Comparison of ENCODE assay signal across 2 cellular contexts in the genomic region with DNA sequence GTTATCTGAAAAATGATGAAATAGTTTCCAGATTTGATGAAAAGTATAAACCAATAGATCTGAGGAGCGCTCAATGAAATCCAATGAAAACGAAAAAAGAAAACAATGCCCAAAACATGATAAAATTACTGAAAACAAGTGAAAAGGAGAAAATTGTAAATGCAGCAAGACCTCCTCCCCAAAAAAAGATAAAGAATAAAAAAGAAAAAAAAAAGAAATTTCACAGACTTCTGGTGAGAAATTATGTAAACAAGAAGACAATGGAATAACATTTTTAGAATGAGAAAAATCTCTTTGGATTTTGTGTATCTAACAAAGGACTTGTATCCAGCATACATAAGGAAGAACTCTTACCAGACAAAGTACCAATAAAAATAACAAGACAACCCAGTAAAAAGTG.
TF ChIP-seq lines count a peak whose summit lies in the region.

No MANE protein-coding gene starts in this region.

TF ChIP-seq in HEK293, 187 proteins besides CTCF, POLR2A, EP300 and RAD21 (continued from another document):
- TF ChIP-seq, protein P1, sequence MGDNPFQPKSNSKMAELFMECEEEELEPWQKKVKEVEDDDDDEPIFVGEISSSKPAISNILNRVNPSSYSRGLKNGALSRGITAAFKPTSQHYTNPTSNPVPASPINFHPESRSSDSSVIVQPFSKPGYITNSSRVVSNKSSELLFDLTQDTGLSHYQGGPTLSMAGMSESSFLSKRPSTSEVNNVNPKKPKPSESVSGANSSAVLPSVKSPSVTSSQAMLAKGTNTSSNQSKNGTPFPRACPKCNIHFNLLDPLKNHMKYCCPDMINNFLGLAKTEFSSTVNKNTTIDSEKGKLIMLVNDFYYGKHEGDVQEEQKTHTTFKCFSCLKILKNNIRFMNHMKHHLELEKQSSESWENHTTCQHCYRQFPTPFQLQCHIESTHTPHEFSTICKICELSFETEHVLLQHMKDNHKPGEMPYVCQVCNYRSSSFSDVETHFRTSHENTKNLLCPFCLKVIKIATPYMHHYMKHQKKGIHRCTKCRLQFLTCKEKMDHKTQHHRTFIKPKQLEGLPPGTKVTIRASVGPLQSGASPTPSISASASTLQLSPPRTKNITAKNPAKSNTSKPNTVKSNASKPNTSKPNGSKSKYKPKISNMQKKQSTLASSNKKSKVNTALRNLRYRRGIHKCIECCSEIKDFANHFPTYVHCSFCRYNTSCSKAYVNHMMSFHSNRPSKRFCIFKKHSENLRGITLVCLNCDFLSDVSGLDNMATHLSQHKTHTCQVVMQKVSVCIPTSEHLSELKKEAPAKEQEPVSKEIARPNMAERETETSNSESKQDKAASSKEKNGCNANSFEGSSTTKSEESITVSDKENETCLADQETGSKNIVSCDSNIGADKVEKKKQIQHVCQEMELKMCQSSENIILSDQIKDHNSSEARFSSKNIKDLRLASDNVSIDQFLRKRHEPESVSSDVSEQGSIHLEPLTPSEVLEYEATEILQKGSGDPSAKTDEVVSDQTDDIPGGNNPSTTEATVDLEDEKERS (tag by site-specific recombination; IDR thresholded peaks at IDR 0.05) = peak; percentile 63; the same call in 1 of the 2 replicates
- 0 out of 2 replicates have a peak, but pooled peaks have one; percentile 45 for TF ChIP-seq ZNF558 (tag by site-specific recombination; IDR thresholded peaks at IDR 0.05)
- peak; percentile 34 for TF ChIP-seq SETDB1 (IDR thresholded peaks at IDR 0.05; ENCODE audit: insufficient read length, low read length)

TF ChIP-seq in K562, 482 proteins besides CTCF, POLR2A, EP300 and RAD21:
- TF ChIP-seq, protein P2, sequence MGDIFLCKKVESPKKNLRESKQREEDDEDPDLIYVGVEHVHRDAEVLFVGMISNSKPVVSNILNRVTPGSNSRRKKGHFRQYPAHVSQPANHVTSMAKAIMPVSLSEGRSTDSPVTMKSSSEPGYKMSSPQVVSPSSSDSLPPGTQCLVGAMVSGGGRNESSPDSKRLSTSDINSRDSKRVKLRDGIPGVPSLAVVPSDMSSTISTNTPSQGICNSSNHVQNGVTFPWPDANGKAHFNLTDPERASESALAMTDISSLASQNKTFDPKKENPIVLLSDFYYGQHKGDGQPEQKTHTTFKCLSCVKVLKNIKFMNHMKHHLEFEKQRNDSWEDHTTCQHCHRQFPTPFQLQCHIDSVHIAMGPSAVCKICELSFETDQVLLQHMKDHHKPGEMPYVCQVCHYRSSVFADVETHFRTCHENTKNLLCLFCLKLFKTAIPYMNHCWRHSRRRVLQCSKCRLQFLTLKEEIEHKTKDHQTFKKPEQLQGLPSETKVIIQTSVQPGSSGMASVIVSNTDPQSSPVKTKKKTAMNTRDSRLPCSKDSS (IDR thresholded peaks at IDR 0.05; ENCODE audit: low read depth, partially characterized antibody) = peak; percentile 41
- no peak for TF ChIP-seq CEBPG (CRISPR knock-in tag; IDR thresholded peaks at IDR 0.05)
- TF ChIP-seq CEBPG (tag; conservative IDR thresholded peaks at IDR 0.05 in 1 of 2, IDR thresholded peaks at IDR 0.05 in 1 of 2) = peak in 1 of 2 experiments; percentile 37; a peak in 2 of 4 replicates
- TF ChIP-seq, protein P3, sequence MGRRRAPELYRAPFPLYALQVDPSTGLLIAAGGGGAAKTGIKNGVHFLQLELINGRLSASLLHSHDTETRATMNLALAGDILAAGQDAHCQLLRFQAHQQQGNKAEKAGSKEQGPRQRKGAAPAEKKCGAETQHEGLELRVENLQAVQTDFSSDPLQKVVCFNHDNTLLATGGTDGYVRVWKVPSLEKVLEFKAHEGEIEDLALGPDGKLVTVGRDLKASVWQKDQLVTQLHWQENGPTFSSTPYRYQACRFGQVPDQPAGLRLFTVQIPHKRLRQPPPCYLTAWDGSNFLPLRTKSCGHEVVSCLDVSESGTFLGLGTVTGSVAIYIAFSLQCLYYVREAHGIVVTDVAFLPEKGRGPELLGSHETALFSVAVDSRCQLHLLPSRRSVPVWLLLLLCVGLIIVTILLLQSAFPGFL (CRISPR knock-in tag; IDR thresholded peaks at IDR 0.05) = no peak
- TF ChIP-seq, protein P4, sequence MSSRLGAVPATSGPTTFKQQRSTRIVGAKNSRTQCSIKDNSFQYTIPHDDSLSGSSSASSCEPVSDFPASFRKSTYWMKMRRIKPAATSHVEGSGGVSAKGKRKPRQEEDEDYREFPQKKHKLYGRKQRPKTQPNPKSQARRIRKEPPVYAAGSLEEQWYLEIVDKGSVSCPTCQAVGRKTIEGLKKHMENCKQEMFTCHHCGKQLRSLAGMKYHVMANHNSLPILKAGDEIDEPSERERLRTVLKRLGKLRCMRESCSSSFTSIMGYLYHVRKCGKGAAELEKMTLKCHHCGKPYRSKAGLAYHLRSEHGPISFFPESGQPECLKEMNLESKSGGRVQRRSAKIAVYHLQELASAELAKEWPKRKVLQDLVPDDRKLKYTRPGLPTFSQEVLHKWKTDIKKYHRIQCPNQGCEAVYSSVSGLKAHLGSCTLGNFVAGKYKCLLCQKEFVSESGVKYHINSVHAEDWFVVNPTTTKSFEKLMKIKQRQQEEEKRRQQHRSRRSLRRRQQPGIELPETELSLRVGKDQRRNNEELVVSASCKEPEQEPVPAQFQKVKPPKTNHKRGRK (tag; IDR thresholded peaks at IDR 0.05) = 0 out of 2 replicates have a peak, but pooled peaks have one; percentile 5
- 0 out of 4 replicates have a peak, but pooled peaks of 1 of the 2 experiments have one; percentile 22 for TF ChIP-seq FOXK2 (conservative IDR thresholded peaks at IDR 0.05 in 1 of 2, IDR thresholded peaks at IDR 0.05 in 1 of 2; ENCODE audit: low read depth in 2 of 2)
- TF ChIP-seq, protein P5, sequence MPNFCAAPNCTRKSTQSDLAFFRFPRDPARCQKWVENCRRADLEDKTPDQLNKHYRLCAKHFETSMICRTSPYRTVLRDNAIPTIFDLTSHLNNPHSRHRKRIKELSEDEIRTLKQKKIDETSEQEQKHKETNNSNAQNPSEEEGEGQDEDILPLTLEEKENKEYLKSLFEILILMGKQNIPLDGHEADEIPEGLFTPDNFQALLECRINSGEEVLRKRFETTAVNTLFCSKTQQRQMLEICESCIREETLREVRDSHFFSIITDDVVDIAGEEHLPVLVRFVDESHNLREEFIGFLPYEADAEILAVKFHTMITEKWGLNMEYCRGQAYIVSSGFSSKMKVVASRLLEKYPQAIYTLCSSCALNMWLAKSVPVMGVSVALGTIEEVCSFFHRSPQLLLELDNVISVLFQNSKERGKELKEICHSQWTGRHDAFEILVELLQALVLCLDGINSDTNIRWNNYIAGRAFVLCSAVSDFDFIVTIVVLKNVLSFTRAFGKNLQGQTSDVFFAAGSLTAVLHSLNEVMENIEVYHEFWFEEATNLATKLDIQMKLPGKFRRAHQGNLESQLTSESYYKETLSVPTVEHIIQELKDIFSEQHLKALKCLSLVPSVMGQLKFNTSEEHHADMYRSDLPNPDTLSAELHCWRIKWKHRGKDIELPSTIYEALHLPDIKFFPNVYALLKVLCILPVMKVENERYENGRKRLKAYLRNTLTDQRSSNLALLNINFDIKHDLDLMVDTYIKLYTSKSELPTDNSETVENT (CRISPR knock-in tag; IDR thresholded peaks at IDR 0.05) = no peak
- TF ChIP-seq ZNF507 (tag; conservative IDR thresholded peaks at IDR 0.05) = peak; percentile 23; the same call in 1 of the 2 replicates
- no peak for TF ChIP-seq MAFK (IDR thresholded peaks at IDR 0.05; ENCODE audit: low read length)
- TF ChIP-seq CBX3 (IDR thresholded peaks at IDR 0.05; ENCODE audit: borderline replicate concordance in 1 of 2, low read length in 2 of 2) = peak in 1 of 2 experiments; percentile 33; a peak in 1 of 3 replicates
- peak in 1 of 2 experiments; percentile 30; a peak in 1 of 4 replicates for TF ChIP-seq TRIM24 (IDR thresholded peaks at IDR 0.05)
- TF ChIP-seq TRIM28 (IDR thresholded peaks at IDR 0.05) = peak; percentile 78
